Comparison of ENCODE assay signal across 11 cellular contexts in genomic region chr14:103023881-103024473, GRCh38. TPM values are rescaled to one million over a fixed set of nuclear protein-coding genes. Genes with fewer than 3 reads are reported as not detected.
A peak's percentile ranks its signal among the peaks of the same experiment; 100 is the strongest.
DNase-seq lines count a peak whose midpoint lies in the region; ATAC-seq and TF ChIP-seq lines count a peak whose summit lies in the region.
"Had no signal": no experiment of that assay in that cellular context is flagged by ENCODE, and none has a peak within 500 bp of the region (broad histone marks: within the 10 kb centered on the region; RNA-seq: fewer than 3 reads in every experiment).

No MANE protein-coding gene starts in this region.

- ATAC-seq in T-helper 17 cell = no peak
- peak; percentile 40 to 61 (median 50) for ATAC-seq in psoas muscle
- no peak for ATAC-seq in activated naive CD4-positive, alpha-beta T cell treated with anti-CD3 and anti-CD28 coated beads, Interleukin-2, amount 50 U/mL, for 72 hours

- intact Hi-C loops in psoas muscle (cut with DNase I) = no loop called here

- no peak overlapping the region for H3K4me3 Mint-ChIP-seq in T-helper 17 cell

- no peaks in the 10 kb centered on the region for H3K36me3 ChIP-seq in psoas muscle (ENCODE audit: insufficient read depth in 1 of 2, low read depth in 1 of 2)
- H3K36me3 ChIP-seq: pancreas had no signal

- H3K27ac Mint-ChIP-seq in T-helper 17 cell = peak overlapping the region; percentile 32
- no peak overlapping the region for H3K27ac Mint-ChIP-seq in activated naive CD4-positive, alpha-beta T cell treated with anti-CD3 and anti-CD28 coated beads, Interleukin-2, amount 50 U/mL, for 72 hours

- H3K27me3 Mint-ChIP-seq in T-helper 17 cell = peaks cover 8% of the 10 kb centered on the region

- peaks cover 20% of the 10 kb centered on the region for H3K4me1 Mint-ChIP-seq in T-helper 17 cell

- DNase-seq in EL = peak; percentile 86
- DNase-seq in T-helper 17 cell = no peak
- DNase-seq in foreskin melanocyte = peak; percentile 47
- DNase-seq in psoas muscle = no peak
- no peak for DNase-seq in NCI-H1694 treated with DMSO at 0.1 percent for 48 hours (lab: John Stamatoyannopoulos, UW)
- no peak for DNase-seq in NAMALWA (ENCODE audit: low spot score)
- no peak for DNase-seq in amygdala (lab: John Stamatoyannopoulos, UW)
- DNase-seq in activated naive CD4-positive, alpha-beta T cell treated with anti-CD3 and anti-CD28 coated beads, Interleukin-2, amount 50 U/mL, for 72 hours (ENCODE audit: low spot score in 2 of 2) = no peak
- DNase-seq: activated T-cell treated with anti-CD3 and anti-CD28 coated beads, Interleukin-2, amount 50 U/mL, for 48 hours; stimulated activated naive CD4-positive, alpha-beta T cell treated with Interleukin-2 at 50 U/mL for 16 hours had no signal

- peak overlapping the region; percentile 63 for H3K27ac ChIP-seq in psoas muscle

- no peak for TF ChIP-seq CTCF in psoas muscle (IDR thresholded peaks at IDR 0.05)

- H3K9me3 ChIP-seq in T-helper 17 cell (ENCODE audit: control insufficient read depth, low read length, poor library complexity, severe bottlenecking) (no peaks in the 10 kb centered on the region), psoas muscle (peaks cover 6% of the 10 kb centered on the region)
- H3K9me3 ChIP-seq: pancreas had no signal

- H3K27me3 ChIP-seq in psoas muscle (ENCODE audit: insufficient read depth in 3 of 3, low read length in 2 of 3) = no peaks in the 10 kb centered on the region
- H3K27me3 ChIP-seq: pancreas had no signal

- peaks cover 0 to 3% of the 10 kb centered on the region in 2 donors for H3K9me3 Mint-ChIP-seq in activated naive CD4-positive, alpha-beta T cell treated with anti-CD3 and anti-CD28 coated beads, Interleukin-2, amount 50 U/mL, for 72 hours

- peaks cover 2% of the 10 kb centered on the region for H3K36me3 Mint-ChIP-seq in T-helper 17 cell (ENCODE audit: low read depth)
- peaks cover 0 to 6% of the 10 kb centered on the region in 2 donors for H3K36me3 Mint-ChIP-seq in activated naive CD4-positive, alpha-beta T cell treated with anti-CD3 and anti-CD28 coated beads, Interleukin-2, amount 50 U/mL, for 72 hours

- H3K4me1 ChIP-seq in psoas muscle = peaks cover 28% of the 10 kb centered on the region
- H3K4me1 ChIP-seq: pancreas had no signal

- 50 to 53% (median 51%) methylated on average over 15 of the region's 15 CpGs for WGBS in psoas muscle, 3 donors

- no peak overlapping the region for H3K4me3 ChIP-seq in psoas muscle
- H3K4me3 ChIP-seq: pancreas had no signal

RNA-seq across cellular contexts. Expression of gene CDC42BPB, which starts 33.4 kb away (rescaled TPM):
- total RNA-seq in T-helper 17 cell = 10 to 100 TPM; 11.6 to 16.3 TPM
- 10 to 100 TPM; 34.2 to 57.4 (median 40.1) TPM for total RNA-seq in psoas muscle
- 10 to 100 TPM; 20.2 to 43.8 (median 39.6) TPM for polyA plus RNA-seq in psoas muscle
- 1 to 10 TPM; 3.4 to 5.8 TPM for total RNA-seq in activated naive CD4-positive, alpha-beta T cell treated with anti-CD3 and anti-CD28 coated beads, Interleukin-2, amount 50 U/mL, for 72 hours

Comparison
In these comparisons a context has a peak if more than half of its experiments do, and no peak if none do; other contexts are left out.
1. DNase-seq: peak in EL (single experiment) and foreskin melanocyte (single experiment); none in T-helper 17 cell (0 of 3), psoas muscle (0 of 2), NCI-H1694 treated with DMSO at 0.1 percent for 48 hours (single experiment), NAMALWA (single experiment), amygdala (0 of 56) and activated naive CD4-positive, alpha-beta T cell treated with anti-CD3 and anti-CD28 coated beads, Interleukin-2, amount 50 U/mL, for 72 hours (0 of 2).
2. ATAC-seq: peak in psoas muscle (4 of 4); none in T-helper 17 cell (single experiment) and activated naive CD4-positive, alpha-beta T cell treated with anti-CD3 and anti-CD28 coated beads, Interleukin-2, amount 50 U/mL, for 72 hours (0 of 2).